ENCODE assay signal across 37 cellular contexts in the genomic region with DNA sequence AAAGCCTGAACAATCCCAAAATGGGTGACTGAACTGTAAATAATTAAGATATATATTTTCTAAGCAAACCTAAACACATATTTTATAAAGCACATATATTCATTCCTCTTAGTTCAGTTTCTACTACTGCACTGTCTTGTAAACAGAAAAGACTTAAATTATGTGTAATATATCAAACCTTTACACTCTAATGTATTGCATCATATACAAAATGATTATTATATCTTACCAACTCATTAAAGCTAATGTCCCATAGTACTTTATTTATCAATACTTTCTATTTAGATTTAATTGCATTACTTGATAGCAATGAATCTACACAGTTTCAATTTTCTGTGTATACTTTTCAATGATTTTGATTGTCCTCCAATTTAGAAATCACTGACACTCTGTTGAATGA.
"Had no signal": no experiment of that assay in that cellular context is flagged by ENCODE, and none has a peak within 500 bp of the region (broad histone marks: within the 10 kb centered on the region; RNA-seq: fewer than 3 reads in every experiment).

No MANE protein-coding gene starts in this region.

- ATAC-seq: activated CD8-positive, alpha-beta T cell treated with anti-CD3 and anti-CD28 coated beads for 36 hours; activated naive CD4-positive, alpha-beta T cell treated with anti-CD3 and anti-CD28 coated beads, Interleukin-2, amount 50 U/mL, for 72 hours; activated naive CD8-positive, alpha-beta T cell treated with anti-CD3 and anti-CD28 coated beads, Interleukin-2, amount 50 U/mL, for 24 hours; activated T-cell treated with anti-CD3 and anti-CD28 coated beads, Interleukin-2, amount 50 U/mL, for 4 hours; activated T-cell treated with anti-CD3 and anti-CD28 coated beads, Interleukin-2, amount 50 U/mL, for 72 hours; activated T-helper 17 cell treated with anti-CD3 and anti-CD28 coated beads, Interleukin-2, amount 50 U/mL, for 72 hours had no signal

- H3K9me3 ChIP-seq: ascending aorta had no signal

- H3K9me3 Mint-ChIP-seq: activated B cell treated with CpG ODN at 0.5 μM for 24 hours; activated CD4-positive, alpha-beta memory T cell treated with anti-CD3 and anti-CD28 coated beads for 36 hours; activated CD4-positive, alpha-beta T cell treated with anti-CD3 and anti-CD28 coated beads, Interleukin-2, amount 10 ng/mL, durations not matched to agents 24 days and 14 days; activated CD8-positive, alpha-beta T cell treated with anti-CD3 and anti-CD28 coated beads for 36 hours; activated naive CD4-positive, alpha-beta T cell treated with anti-CD3 and anti-CD28 coated beads for 36 hours; activated naive CD4-positive, alpha-beta T cell treated with anti-CD3 and anti-CD28 coated beads, Interleukin-2, amount 50 U/mL, for 72 hours; activated naive CD8-positive, alpha-beta T cell treated with anti-CD3 and anti-CD28 coated beads, Interleukin-2, amount 10 ng/mL, durations not matched to agents 7 days and 5 days; activated naive CD8-positive, alpha-beta T cell treated with anti-CD3 and anti-CD28 coated beads, Interleukin-2, amount 50 U/mL, for 24 hours; activated T-cell treated with anti-CD3 and anti-CD28 coated beads, Interleukin-2, amount 50 U/mL, for 4 hours; activated T-cell treated with anti-CD3 and anti-CD28 coated beads, Interleukin-2, amount 50 U/mL, for 72 hours; activated T-helper 1 cell treated with anti-CD3 and anti-CD28 coated beads, Interleukin-12 subunit alpha, Interleukin-12 subunit beta, Interleukin-2, Interleukin-4 antibody, amounts not matched to agents 30 ng/mL and 10 ng/mL and 1 ng/mL, durations not matched to agents 14 hours and 24 hours and 36 hours; activated T-helper 17 cell treated with anti-CD3 and anti-CD28 coated beads, Interleukin-2, amount 50 U/mL, for 72 hours; brain; central memory CD8-positive, alpha-beta T cell; T-helper 1 cell treated with Interleukin-12 subunit alpha and Interleukin-12 subunit beta and Interleukin-4 antibody, amounts not matched to agents 30 μg/mL and 1 μg/mL, for 36 hours; T-helper 2 cell treated with Interferon-gamma antibody and Interleukin-4, amounts not matched to agents 5 μg/mL and 100 μg/mL, for 36 hours had no signal

- DNase-seq: activated B cell treated with CpG ODN at 0.5 μM for 24 hours; activated CD4-positive, alpha-beta memory T cell treated with anti-CD3 and anti-CD28 coated beads for 36 hours; activated CD4-positive, alpha-beta T cell treated with anti-CD3 and anti-CD28 coated beads for 4 hours; activated CD4-positive, alpha-beta T cell treated with anti-CD3 and anti-CD28 coated beads, Interleukin-2, amount 10 ng/mL, durations not matched to agents 24 days and 14 days; activated CD4-positive, alpha-beta T cell treated with anti-CD3 and anti-CD28 coated beads, Interleukin-2, amount 50 U/mL, for 1 hour; activated CD4-positive, alpha-beta T cell treated with anti-CD3 and anti-CD28 coated beads, Interleukin-2, amount 50 U/mL, for 4 hours; activated CD4-positive, CD25-positive, alpha-beta regulatory T cell treated with anti-CD3 and anti-CD28 coated beads, Interleukin-2, amount 50 U/mL, for 72 hours; activated CD8-positive, alpha-beta memory T cell treated with anti-CD3 and anti-CD28 coated beads, Interleukin-2, amount 50 U/mL, for 4 hours; activated CD8-positive, alpha-beta T cell treated with anti-CD3 and anti-CD28 coated beads for 36 hours; activated effector memory CD4-positive, alpha-beta T cell treated with anti-CD3 and anti-CD28 coated beads, Interleukin-2, amount 50 U/mL, for 16 hours; activated gamma-delta T cell treated with Interleukin-2 at 50 U/mL for 16 hours; activated naive CD4-positive, alpha-beta T cell; activated naive CD4-positive, alpha-beta T cell treated with anti-CD3 and anti-CD28 coated beads for 36 hours; activated naive CD4-positive, alpha-beta T cell treated with anti-CD3 and anti-CD28 coated beads, Interleukin-2, amount 50 U/mL, for 16 hours; activated naive CD8-positive, alpha-beta T cell treated with anti-CD3 and anti-CD28 coated beads, Interleukin-2, amount 10 ng/mL, durations not matched to agents 7 days and 5 days; activated naive CD8-positive, alpha-beta T cell treated with anti-CD3 and anti-CD28 coated beads, Interleukin-2, amount 50 U/mL, for 24 hours; activated T-cell treated with anti-CD3 and anti-CD28 coated beads for 4 hours; activated T-cell treated with anti-CD3 and anti-CD28 coated beads, Interleukin-2, amount 50 U/mL, for 1 hour; activated T-cell treated with anti-CD3 and anti-CD28 coated beads, Interleukin-2, amount 50 U/mL, for 4 hours; activated T-cell treated with anti-CD3 and anti-CD28 coated beads, Interleukin-2, amount 50 U/mL, for 72 hours; amygdala; anterior cingulate cortex; caudate nucleus; cerebellar nuclear complex; T-helper 1 cell; T-helper 2 cell; T-helper 9 cell had no signal

- H3K36me3 Mint-ChIP-seq: activated naive CD4-positive, alpha-beta T cell treated with anti-CD3 and anti-CD28 coated beads, Interleukin-2, amount 50 U/mL, for 72 hours had no signal

- H3K36me3 ChIP-seq: ascending aorta, cardiac muscle cell had no signal

- H3K4me1 ChIP-seq: ascending aorta had no signal

- H3K4me3 ChIP-seq: ascending aorta, cardiac muscle cell had no signal

- H3K27ac ChIP-seq: ascending aorta, cardiac muscle cell had no signal

- H3K4me3 Mint-ChIP-seq: activated B cell treated with CpG ODN at 0.5 μM for 24 hours; activated CD4-positive, alpha-beta memory T cell treated with anti-CD3 and anti-CD28 coated beads for 36 hours; activated CD4-positive, alpha-beta T cell treated with anti-CD3 and anti-CD28 coated beads, Interleukin-2, amount 10 ng/mL, durations not matched to agents 24 days and 14 days; activated CD8-positive, alpha-beta T cell treated with anti-CD3 and anti-CD28 coated beads for 36 hours; activated naive CD4-positive, alpha-beta T cell treated with anti-CD3 and anti-CD28 coated beads for 36 hours; activated naive CD8-positive, alpha-beta T cell treated with anti-CD3 and anti-CD28 coated beads, Interleukin-2, amount 10 ng/mL, durations not matched to agents 7 days and 5 days; activated naive CD8-positive, alpha-beta T cell treated with anti-CD3 and anti-CD28 coated beads, Interleukin-2, amount 50 U/mL, for 24 hours; activated T-cell treated with anti-CD3 and anti-CD28 coated beads, Interleukin-2, amount 50 U/mL, for 4 hours; activated T-cell treated with anti-CD3 and anti-CD28 coated beads, Interleukin-2, amount 50 U/mL, for 72 hours; activated T-helper 1 cell treated with anti-CD3 and anti-CD28 coated beads, Interleukin-12 subunit alpha, Interleukin-12 subunit beta, Interleukin-2, Interleukin-4 antibody, amounts not matched to agents 30 ng/mL and 10 ng/mL and 1 ng/mL, durations not matched to agents 14 hours and 24 hours and 36 hours; activated T-helper 17 cell treated with anti-CD3 and anti-CD28 coated beads, Interleukin-2, amount 50 U/mL, for 72 hours; brain; central memory CD8-positive, alpha-beta T cell; T-helper 1 cell treated with Interleukin-12 subunit alpha and Interleukin-12 subunit beta and Interleukin-4 antibody, amounts not matched to agents 30 μg/mL and 1 μg/mL, for 36 hours; T-helper 2 cell treated with Interferon-gamma antibody and Interleukin-4, amounts not matched to agents 5 μg/mL and 100 μg/mL, for 36 hours had no signal

- H3K27me3 Mint-ChIP-seq: activated B cell treated with CpG ODN at 0.5 μM for 24 hours; activated CD4-positive, alpha-beta memory T cell treated with anti-CD3 and anti-CD28 coated beads for 36 hours; activated CD4-positive, alpha-beta T cell treated with anti-CD3 and anti-CD28 coated beads, Interleukin-2, amount 10 ng/mL, durations not matched to agents 24 days and 14 days; activated CD8-positive, alpha-beta T cell treated with anti-CD3 and anti-CD28 coated beads for 36 hours; activated naive CD8-positive, alpha-beta T cell treated with anti-CD3 and anti-CD28 coated beads, Interleukin-2, amount 10 ng/mL, durations not matched to agents 7 days and 5 days; activated naive CD8-positive, alpha-beta T cell treated with anti-CD3 and anti-CD28 coated beads, Interleukin-2, amount 50 U/mL, for 24 hours; activated T-helper 17 cell treated with anti-CD3 and anti-CD28 coated beads, Interleukin-2, amount 50 U/mL, for 72 hours; brain; central memory CD8-positive, alpha-beta T cell had no signal

- FAIRE-seq: bronchial epithelial cell had no signal

- H3K4me1 Mint-ChIP-seq: activated CD4-positive, alpha-beta T cell treated with anti-CD3 and anti-CD28 coated beads, Interleukin-2, amount 10 ng/mL, durations not matched to agents 24 days and 14 days; activated naive CD8-positive, alpha-beta T cell treated with anti-CD3 and anti-CD28 coated beads, Interleukin-2, amount 50 U/mL, for 24 hours; activated T-helper 17 cell treated with anti-CD3 and anti-CD28 coated beads, Interleukin-2, amount 50 U/mL, for 72 hours; brain; central memory CD8-positive, alpha-beta T cell had no signal

- H3K27me3 ChIP-seq: ascending aorta, cardiac muscle cell had no signal

- H3K27ac Mint-ChIP-seq: activated B cell treated with CpG ODN at 0.5 μM for 24 hours; activated CD4-positive, alpha-beta memory T cell treated with anti-CD3 and anti-CD28 coated beads for 36 hours; activated CD4-positive, alpha-beta T cell treated with anti-CD3 and anti-CD28 coated beads, Interleukin-2, amount 10 ng/mL, durations not matched to agents 24 days and 14 days; activated CD8-positive, alpha-beta T cell treated with anti-CD3 and anti-CD28 coated beads for 36 hours; activated naive CD4-positive, alpha-beta T cell treated with anti-CD3 and anti-CD28 coated beads for 36 hours; activated naive CD4-positive, alpha-beta T cell treated with anti-CD3 and anti-CD28 coated beads, Interleukin-2, amount 50 U/mL, for 72 hours; activated naive CD8-positive, alpha-beta T cell treated with anti-CD3 and anti-CD28 coated beads, Interleukin-2, amount 10 ng/mL, durations not matched to agents 7 days and 5 days; activated naive CD8-positive, alpha-beta T cell treated with anti-CD3 and anti-CD28 coated beads, Interleukin-2, amount 50 U/mL, for 24 hours; activated T-cell treated with anti-CD3 and anti-CD28 coated beads, Interleukin-2, amount 50 U/mL, for 72 hours; activated T-helper 1 cell treated with anti-CD3 and anti-CD28 coated beads, Interleukin-12 subunit alpha, Interleukin-12 subunit beta, Interleukin-2, Interleukin-4 antibody, amounts not matched to agents 30 ng/mL and 10 ng/mL and 1 ng/mL, durations not matched to agents 14 hours and 24 hours and 36 hours; activated T-helper 17 cell treated with anti-CD3 and anti-CD28 coated beads, Interleukin-2, amount 50 U/mL, for 72 hours; brain; T-helper 1 cell treated with Interleukin-12 subunit alpha and Interleukin-12 subunit beta and Interleukin-4 antibody, amounts not matched to agents 30 μg/mL and 1 μg/mL, for 36 hours; T-helper 2 cell treated with Interferon-gamma antibody and Interleukin-4, amounts not matched to agents 5 μg/mL and 100 μg/mL, for 36 hours had no signal
